Comparison of ENCODE assay signal across 30 cellular contexts in the genomic region with DNA sequence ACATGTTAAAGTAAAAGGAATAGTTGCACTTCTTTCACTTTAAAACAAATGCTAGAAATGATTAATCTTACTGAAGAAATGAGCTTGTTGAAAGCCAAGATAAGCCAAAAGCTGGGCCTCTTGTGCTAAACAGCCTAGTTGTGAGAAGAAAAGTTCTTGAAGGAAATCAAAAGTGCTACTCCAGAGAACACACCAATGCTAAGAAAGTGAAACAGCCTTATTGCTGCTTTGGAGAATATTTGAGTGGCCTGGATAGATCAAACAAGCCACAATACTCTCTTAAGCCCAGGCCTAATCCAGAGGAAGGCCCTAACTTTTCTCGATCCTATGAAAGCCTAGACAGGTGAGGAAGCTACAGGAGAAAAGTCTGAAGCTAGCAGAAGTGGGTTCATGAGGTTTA.
"Had no signal": no experiment of that assay in that cellular context is flagged by ENCODE, and none has a peak within 500 bp of the region (broad histone marks: within the 10 kb centered on the region; RNA-seq: fewer than 3 reads in every experiment).

No MANE protein-coding gene starts in this region.

- H3K36me3 ChIP-seq: MG63, Peyer's patch, SJSA1 had no signal

- H3K9me3 ChIP-seq: MG63, Peyer's patch, SJSA1 had no signal

- H3K27me3 ChIP-seq: MG63, Peyer's patch, SJSA1 had no signal

- H3K4me3 ChIP-seq: K562, MG63, Peyer's patch, SJSA1 had no signal

- H3K27ac ChIP-seq: Peyer's patch, SJSA1 had no signal

- DNase-seq: Kasumi-1, KG1, MG63, MV-4-11, NCI-H1092, NCI-H1105, NCI-H1436, NCI-H146, NCI-H1694, NCI-H187, NCI-H1930, NCI-H2029 treated with DMSO at 0.1 percent for 48 hours, NCI-H2081 treated with DMSO at 0.1 percent for 48 hours, NCI-H2107, NCI-H2171, NCI-H226, NCI-H446 treated with DMSO at 0.1 percent for 48 hours, NCI-H510A, NCI-H524, NCI-H526, NCI-H69, NCI-H748 treated with DMSO at 0.1 percent for 48 hours, NCI-H82, Peyer's patch, Right ventricle myocardium superior, RPMI8226, SHP77 treated with DMSO at 0.1 percent for 48 hours, SW 1271 had no signal

- ATAC-seq: K562 had no signal

- H3K4me1 ChIP-seq: Peyer's patch, SJSA1 had no signal
